In the genomic region with DNA sequence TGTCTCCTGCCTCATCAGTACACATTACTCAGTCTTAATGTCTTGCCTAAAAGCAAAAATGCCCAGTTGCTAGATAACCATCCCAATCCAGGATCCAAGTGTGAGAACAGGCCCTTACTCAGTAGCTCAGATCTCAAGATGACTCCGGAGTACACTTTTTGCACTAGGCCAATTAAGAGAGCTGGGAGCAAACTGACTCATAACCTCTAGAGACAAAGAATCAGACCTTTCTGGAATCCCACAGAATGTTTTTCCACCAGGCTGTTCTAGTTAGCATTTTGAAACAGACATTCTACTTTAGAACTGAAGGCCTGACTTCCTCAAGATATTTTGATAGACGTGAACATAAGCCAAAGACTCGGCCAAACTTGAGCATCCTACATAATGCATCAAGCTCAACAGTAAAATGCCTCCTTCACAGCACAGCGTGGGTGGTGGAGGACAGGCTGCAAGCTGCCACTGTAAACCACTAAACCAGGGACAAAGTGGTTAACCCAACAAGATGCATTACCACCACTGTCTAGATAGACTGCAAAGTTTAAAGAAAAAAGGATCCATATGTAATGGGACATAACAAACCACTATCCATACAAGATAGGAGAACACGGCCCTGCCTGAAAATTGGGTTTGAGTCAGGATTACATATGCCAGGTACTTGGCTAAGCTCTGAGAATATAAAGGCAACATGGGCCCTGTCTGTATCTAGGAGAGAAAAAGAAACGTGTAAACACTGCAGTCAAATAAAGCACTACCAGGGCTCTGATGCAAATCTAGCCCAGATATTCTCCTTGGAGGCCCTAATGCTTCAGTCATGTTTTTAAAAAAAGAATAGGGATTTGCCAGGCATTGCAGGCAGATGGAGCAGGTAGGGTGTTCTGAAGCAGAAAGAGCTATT, we compare ENCODE assay signal across 8 cellular contexts. TPM values are rescaled to one million over a fixed set of nuclear protein-coding genes. Genes with fewer than 3 reads are reported as not detected.
DNase-seq lines count a peak whose midpoint lies in the region; ATAC-seq and TF ChIP-seq lines count a peak whose summit lies in the region.

No MANE protein-coding gene starts in this region.

- peak overlapping the region; percentile 67 to 94 (median 93) for H3K27ac Mint-ChIP-seq in IgD-negative memory B cell

- H3K36me3 ChIP-seq in brain microvascular endothelial cell (replicated peaks) (peaks cover 93% of the 10 kb centered on the region), muscle layer of colon (ENCODE audit: insufficient read depth, low read length) (peaks cover 98% of the 10 kb centered on the region)

- H3K4me3 Mint-ChIP-seq in IgD-negative memory B cell, result peak overlapping the region in 2 of 4 donors; percentile 23 to 61

- 0 out of 2 replicates have a peak overlapping the region, but pooled peaks have one; percentile 7 for H3K27ac ChIP-seq in 22Rv1
- peak overlapping the region; percentile 64 for H3K27ac ChIP-seq in brain microvascular endothelial cell
- H3K27ac ChIP-seq in muscle layer of colon (ENCODE audit: low read depth, low read length), result peak overlapping the region; percentile 97

- no peaks in the 10 kb centered on the region for H3K9me3 ChIP-seq in muscle layer of colon (ENCODE audit: low read length)

- ATAC-seq in left colon, result no peak

- intact Hi-C loops in left colon (cut with DNase I, micrococcal nuclease), result no loop called here

- H3K9ac ChIP-seq in muscle layer of colon (ENCODE audit: low read length), result peak overlapping the region; percentile 55

- peaks cover 34 to 58% (median 42%) of the 10 kb centered on the region in 3 donors for H3K4me1 Mint-ChIP-seq in IgD-negative memory B cell

- H3K27me3 ChIP-seq in brain microvascular endothelial cell (replicated peaks) (no peaks in the 10 kb centered on the region), muscle layer of colon (ENCODE audit: control insufficient read depth in 1 of 2, insufficient read depth in 2 of 2, low read length in 2 of 2) (no peaks in the 10 kb centered on the region)

- H3K36me3 Mint-ChIP-seq in IgD-negative memory B cell, result no peaks in the 10 kb centered on the region

- H3K27me3 Mint-ChIP-seq in IgD-negative memory B cell, result no peaks in the 10 kb centered on the region

- in situ Hi-C loops in brain microvascular endothelial cell (cut with HindIII; ENCODE audit: low pct_ligation_motif_present, low sequenced_read_pairs), result loop anchor here (25.0 kb wide), 1 partner anchor 123 kb away; no protein-coding TSS in a partner anchor

- H3K9me3 Mint-ChIP-seq in IgD-negative memory B cell, result no peaks in the 10 kb centered on the region

- peaks cover 99% of the 10 kb centered on the region for H3K4me1 ChIP-seq in muscle layer of colon (ENCODE audit: insufficient read depth, low read length)

- peak; percentile 66 for DNase-seq in brain microvascular endothelial cell
- DNase-seq in left colon, result no peak
- DNase-seq in NCI-H524 treated with DMSO at 0.1 percent for 48 hours (lab: John Stamatoyannopoulos, UW), result no peak
- no peak for DNase-seq in NCI-H2081 (lab: John Stamatoyannopoulos, UW)
- no peak for DNase-seq in mesenteric fat pad (ENCODE audit: low spot score)

- TF ChIP-seq CTCF in 22Rv1 (IDR thresholded peaks at IDR 0.05) (no peak), brain microvascular endothelial cell (IDR thresholded peaks at IDR 0.05; ENCODE audit: low read depth, low read length, missing control alignments) (no peak)

- no peak overlapping the region for H3K4me3 ChIP-seq in brain microvascular endothelial cell (ENCODE audit: low read depth, low read length)
- H3K4me3 ChIP-seq in muscle layer of colon (ENCODE audit: low read depth in 1 of 2, low read length in 2 of 2), result no peak overlapping the region

RNA-seq across cellular contexts. Expression of gene MYH9, which starts 48.3 kb away (rescaled TPM):
- 231 TPM for polyA plus RNA-seq in IgD-negative memory B cell
- total RNA-seq in left colon (100 to 1,000 TPM; 581 to 641 TPM), mesenteric fat pad (673 TPM)

Comparison
In these comparisons a context has a peak if more than half of its experiments do, and no peak if none do; other contexts are left out.
1. H3K27ac ChIP-seq: peak in every context shown above with its lines; median percentile 97 in muscle layer of colon; 64 in brain microvascular endothelial cell; 7 in 22Rv1.